Comparison of ENCODE assay signal across 11 cellular contexts in genomic region chr1:100793661-100794060, GRCh38.
"Had no signal": no experiment of that assay in that cellular context is flagged by ENCODE, and none has a peak within 500 bp of the region (broad histone marks: within the 10 kb centered on the region; RNA-seq: fewer than 3 reads in every experiment).

No MANE protein-coding gene starts in this region.

- H3K4me1 ChIP-seq: esophagus squamous epithelium, right atrium auricular region, thyroid gland, vagina had no signal

- ATAC-seq: left colon; naive thymus-derived CD4-positive, alpha-beta T cell had no signal

- H3K9me3 ChIP-seq: esophagus squamous epithelium, neutrophil, right atrium auricular region, thyroid gland, vagina had no signal

- H3K36me3 ChIP-seq: esophagus squamous epithelium, neutrophil, right atrium auricular region, thyroid gland, vagina had no signal

- DNase-seq: activated CD4-positive, alpha-beta T cell treated with anti-CD3 and anti-CD28 coated beads, Interleukin-2, amount 50 U/mL, for 1 hour; esophagus squamous epithelium; foreskin fibroblast; glutamatergic neuron; left colon; naive thymus-derived CD4-positive, alpha-beta T cell; small intestine; thyroid gland had no signal

- H3K27me3 ChIP-seq: esophagus squamous epithelium, neutrophil, right atrium auricular region, thyroid gland, vagina had no signal

- H3K4me3 ChIP-seq: esophagus squamous epithelium, right atrium auricular region, thyroid gland, vagina had no signal

- H3K27ac ChIP-seq: esophagus squamous epithelium, neutrophil, right atrium auricular region, thyroid gland, vagina had no signal
